Comparison of ENCODE assay signal across 12 cellular contexts in genomic region chr11:71539971-71540370, GRCh38. TPM values are rescaled to one million over a fixed set of nuclear protein-coding genes. Genes with fewer than 3 reads are reported as not detected.
DNase-seq lines count a peak whose midpoint lies in the region; ATAC-seq, FAIRE-seq and TF ChIP-seq lines count a peak whose summit lies in the region.
"Not testable (repeated sequence)": the region's sequence is repeated elsewhere in the genome, so short reads cannot be mapped to it uniquely, and the experiment has no call there.
"Had no signal": no experiment of that assay in that cellular context is flagged by ENCODE, and none has a peak within 500 bp of the region (broad histone marks: within the 10 kb centered on the region; RNA-seq: fewer than 3 reads in every experiment).

No MANE protein-coding gene starts in this region.

- POLR2A ChIA-PET in HepG2 (lab: Yijun Ruan, JAX) = not testable (repeated sequence)

- FAIRE-seq in GM12892 (lab: Jason Lieb, UNC) = peak; percentile 67
- peak; percentile 29 for FAIRE-seq in GM18507 (lab: Jason Lieb, UNC)
- FAIRE-seq in HepG2 (lab: Jason Lieb, UNC) = not testable (repeated sequence)

- intact Hi-C loops in HepG2 (cut with micrococcal nuclease; ENCODE audit: unreplicated experiment) = not testable (repeated sequence)

- not testable (repeated sequence) for H3K27ac Mint-ChIP-seq in activated T-helper 17 cell treated with anti-CD3 and anti-CD28 coated beads, Interleukin-2, amount 50 U/mL, for 72 hours

- H3K4me2 ChIP-seq in HepG2 (ENCODE audit: low read depth, low read length) = 0 out of 2 replicates have a peak overlapping the region, but pooled peaks have one; percentile 12

- peaks cover 18% of the 10 kb centered on the region for H3K4me1 Mint-ChIP-seq in activated T-helper 17 cell treated with anti-CD3 and anti-CD28 coated beads, Interleukin-2, amount 50 U/mL, for 72 hours

- not testable (repeated sequence) for TF ChIP-seq RAD21 in HepG2 (CRISPR knock-in tag; IDR thresholded peaks at IDR 0.05)

- in situ Hi-C loops in HepG2 (cut with HindIII; ENCODE audit: extremely low pct_ligation_motif_present, low pct_unique_long_range_greater_than_20kb) = not testable (repeated sequence)

- H4K20me1 ChIP-seq in HepG2 (ENCODE audit: insufficient read depth, low read length) = not testable (repeated sequence)

- H3K36me3 ChIP-seq in GM06990 (ENCODE audit: control insufficient read depth, insufficient read depth, low read length); HepG2 (replicated peaks in 1 of 2; ENCODE audit: control insufficient read depth in 1 of 2, insufficient read depth in 2 of 2, low read length in 2 of 2): not testable (repeated sequence)

- H3K4me3 Mint-ChIP-seq in activated T-helper 17 cell treated with anti-CD3 and anti-CD28 coated beads, Interleukin-2, amount 50 U/mL, for 72 hours = not testable (repeated sequence)

- peaks cover 43% of the 10 kb centered on the region for H3K27me3 Mint-ChIP-seq in activated T-helper 17 cell treated with anti-CD3 and anti-CD28 coated beads, Interleukin-2, amount 50 U/mL, for 72 hours

- TF ChIP-seq CTCF in GM06990 (IDR thresholded peaks at IDR 0.05; ENCODE audit: insufficient read depth, low read length, poor library complexity, severe bottlenecking); GM20000 (IDR thresholded peaks at IDR 0.05; ENCODE audit: extremely low read depth, missing control alignments); HepG2 (CRISPR knock-in tag; IDR thresholded peaks at IDR 0.05): not testable (repeated sequence)

- not testable (repeated sequence) for H3K9ac ChIP-seq in HepG2 (ENCODE audit: insufficient read depth, low read depth, low read length)

- peak; percentile 73 for DNase-seq in GM06990 (ENCODE audit: extremely low read depth, insufficient read length)
- not testable (repeated sequence) for DNase-seq in GM12892 (ENCODE audit: insufficient read length); HepG2 (ENCODE audit: low spot score)
- peak; percentile 25 for DNase-seq in GM18507 (ENCODE audit: extremely low spot score, insufficient read length, low read depth)
- DNase-seq in GM20000 (ENCODE audit: low spot score) = peak; percentile 46

- TF ChIP-seq POLR2A in GM12892 (IDR thresholded peaks at IDR 0.05; ENCODE audit: low read depth, low read length) = peak; percentile 46; the same call in 1 of the 2 replicates
- not testable (repeated sequence) for TF ChIP-seq POLR2A in HepG2 (IDR thresholded peaks at IDR 0.05; ENCODE audit: insufficient read depth in 1 of 2, low read depth in 2 of 2, low read length in 2 of 2)

- WGBS in HepG2 (ENCODE audit: low lambda C conversion rate) = 77% methylated on average over 11 of the region's 11 CpGs

- H3K4me3 ChIP-seq in GM06990 (replicated peaks; ENCODE audit: low read depth, low read length) = peak overlapping the region; percentile 37
- not testable (repeated sequence) for H3K4me3 ChIP-seq in HepG2 (replicated peaks in 1 of 3; ENCODE audit: insufficient read depth in 1 of 3, low read depth in 2 of 3, low read length in 3 of 3)

- not testable (repeated sequence) for H3K9me3 Mint-ChIP-seq in activated T-helper 17 cell treated with anti-CD3 and anti-CD28 coated beads, Interleukin-2, amount 50 U/mL, for 72 hours

- H3K27ac ChIP-seq in HepG2 (ENCODE audit: extremely low read length, insufficient read depth, low read length) = not testable (repeated sequence)

- not testable (repeated sequence) for TF ChIP-seq EP300 in HepG2 (IDR thresholded peaks at IDR 0.05; ENCODE audit: low read depth in 2 of 2, low read length in 2 of 2); HepG2 (CRISPR knock-in tag; IDR thresholded peaks at IDR 0.05; ENCODE audit: borderline replicate concordance)

- ATAC-seq in activated T-helper 17 cell treated with anti-CD3 and anti-CD28 coated beads, Interleukin-2, amount 50 U/mL, for 72 hours (replicated peaks) = peak; percentile 44
- not testable (repeated sequence) for ATAC-seq in HepG2

- BruUV-seq in HepG2 (replicated peaks; lab: Mats Ljungman, UMichigan) = not testable (repeated sequence)

- peaks cover 95% of the 10 kb centered on the region for H3K4me1 ChIP-seq in HepG2 (ENCODE audit: insufficient read depth, low read length)

- not testable (repeated sequence) for H2AFZ ChIP-seq in HepG2 (ENCODE audit: low read length)

- H3K36me3 Mint-ChIP-seq in activated T-helper 17 cell treated with anti-CD3 and anti-CD28 coated beads, Interleukin-2, amount 50 U/mL, for 72 hours (ENCODE audit: low read depth) = not testable (repeated sequence)

- not testable (repeated sequence) for H3K27me3 ChIP-seq in GM06990 (replicated peaks; ENCODE audit: control insufficient read depth, insufficient read depth, low read length); HepG2 (ENCODE audit: control insufficient read depth in 1 of 2, insufficient read depth in 2 of 2, low read length in 2 of 2)

- H3K9me3 ChIP-seq in HepG2 (ENCODE audit: low read length) = not testable (repeated sequence)

- CTCF ChIA-PET in HepG2 (lab: Yijun Ruan, JAX; ENCODE audit: low intra/inter-chr PET ratio, low total read pairs) = not testable (repeated sequence)

- H3K79me2 ChIP-seq in HepG2 (ENCODE audit: insufficient read depth, low read length) = not testable (repeated sequence)

RNA-seq across cellular contexts. Expression of gene KRTAP5-8, which starts 2.1 kb away (rescaled TPM):
- not detected for polyA plus RNA-seq in GM12892 (2012; ENCODE audit: missing spikeins)
- under 1 TPM in 1 of 2 donors, not detected in 1; 0.50 TPM for total RNA-seq in activated T-helper 17 cell treated with anti-CD3 and anti-CD28 coated beads, Interleukin-2, amount 50 U/mL, for 72 hours
- not detected in 2 replicates for total RNA-seq in HepG2 (2016; rRNA removed; fragmentation: Illumina TruSeq; extraction: Trizol)
- total RNA-seq in HepG2 (2016; cell fraction: cytosol; rRNA removed; fragmentation: Illumina TruSeq; extraction: Trizol; ENCODE audit: low read depth) = not detected in 2 replicates
- total RNA-seq in HepG2 (2016; cell fraction: insoluble cytoplasmic fraction; rRNA removed; fragmentation: Illumina TruSeq; extraction: Trizol) = not detected in 2 replicates
- not detected in 2 replicates for total RNA-seq in HepG2 (2016; cell fraction: membrane; rRNA removed; fragmentation: Illumina TruSeq; extraction: Trizol)
- not detected in 2 replicates for total RNA-seq in HepG2 (2016; cell fraction: nucleus; rRNA removed; fragmentation: Illumina TruSeq; extraction: Trizol)
- polyA plus RNA-seq in HepG2 (2011; rRNA removed) = 0.05 and 0.20 TPM in 2 replicates
- polyA plus RNA-seq in HepG2 (2011; cell fraction: cytosol; rRNA removed) = 0.09 and 0.17 TPM in 2 replicates
- 0.19 TPM in 1 of 2 replicates, not detected in the other for polyA plus RNA-seq in HepG2 (2011; cell fraction: nucleus; rRNA removed)
- polyA plus RNA-seq in HepG2 (2012) = 0.12 and 0.13 TPM in 2 replicates
- not detected in 2 replicates for polyA plus RNA-seq in HepG2 (2016; cell fraction: cytosol; fragmentation: Illumina TruSeq; extraction: Trizol; ENCODE audit: low read depth)
- not detected in 2 replicates for polyA plus RNA-seq in HepG2 (2016; cell fraction: insoluble cytoplasmic fraction; fragmentation: Illumina TruSeq; extraction: Trizol; ENCODE audit: low read depth)
- not detected in 2 replicates for polyA plus RNA-seq in HepG2 (2016; cell fraction: membrane; fragmentation: Illumina TruSeq; extraction: Trizol; ENCODE audit: low read depth)
- polyA plus RNA-seq in HepG2 (2016; cell fraction: nucleus; fragmentation: Illumina TruSeq; extraction: Trizol; ENCODE audit: insufficient read depth, low read depth) = not detected in 2 replicates
- 0.12 TPM in 2 replicates for polyA minus RNA-seq in HepG2 (2011; rRNA and poly(A)+ RNA removed; ENCODE audit: low replicate concordance)
- polyA minus RNA-seq in HepG2 (2011; cell fraction: cytosol; rRNA and poly(A)+ RNA removed) = not detected in 2 replicates
- not detected in 2 replicates for polyA minus RNA-seq in HepG2 (2011; cell fraction: nucleus; rRNA and poly(A)+ RNA removed)
- total RNA-seq: Caco-2; CD4-positive, alpha-beta T cell; H7; HFFc6 had no signal
- polyA plus RNA-seq: A549, BJ had no signal

RNA-seq across cellular contexts. Expression of gene KRTAP5-9, which starts 8.2 kb away (rescaled TPM):
- 0.32 TPM for polyA plus RNA-seq in GM12892 (2012; ENCODE audit: missing spikeins)
- total RNA-seq in activated T-helper 17 cell treated with anti-CD3 and anti-CD28 coated beads, Interleukin-2, amount 50 U/mL, for 72 hours = under 1 TPM in 1 of 2 donors, not detected in 1; 0.22 TPM
- total RNA-seq in HepG2 (2016; rRNA removed; fragmentation: Illumina TruSeq; extraction: Trizol) = 0.09 TPM in 1 of 2 replicates, not detected in the other
- total RNA-seq in HepG2 (2016; cell fraction: cytosol; rRNA removed; fragmentation: Illumina TruSeq; extraction: Trizol; ENCODE audit: low read depth) = not detected in 2 replicates
- total RNA-seq in HepG2 (2016; cell fraction: insoluble cytoplasmic fraction; rRNA removed; fragmentation: Illumina TruSeq; extraction: Trizol) = 0.09 TPM in 1 of 2 replicates, not detected in the other
- total RNA-seq in HepG2 (2016; cell fraction: membrane; rRNA removed; fragmentation: Illumina TruSeq; extraction: Trizol) = not detected in 2 replicates
- not detected in 2 replicates for total RNA-seq in HepG2 (2016; cell fraction: nucleus; rRNA removed; fragmentation: Illumina TruSeq; extraction: Trizol)
- polyA plus RNA-seq in HepG2 (2011; rRNA removed) = 0.42 TPM in 1 of 2 replicates, not detected in the other
- 0.21 and 0.24 TPM in 2 replicates for polyA plus RNA-seq in HepG2 (2011; cell fraction: cytosol; rRNA removed)
- 0.98 and 1.3 TPM in 2 replicates for polyA plus RNA-seq in HepG2 (2011; cell fraction: nucleus; rRNA removed)
- polyA plus RNA-seq in HepG2 (2012) = 0.28 and 1.2 TPM in 2 replicates
- not detected in 2 replicates for polyA plus RNA-seq in HepG2 (2016; cell fraction: cytosol; fragmentation: Illumina TruSeq; extraction: Trizol; ENCODE audit: low read depth)
- polyA plus RNA-seq in HepG2 (2016; cell fraction: insoluble cytoplasmic fraction; fragmentation: Illumina TruSeq; extraction: Trizol; ENCODE audit: low read depth) = not detected in 2 replicates
- not detected in 2 replicates for polyA plus RNA-seq in HepG2 (2016; cell fraction: membrane; fragmentation: Illumina TruSeq; extraction: Trizol; ENCODE audit: low read depth)
- polyA plus RNA-seq in HepG2 (2016; cell fraction: nucleus; fragmentation: Illumina TruSeq; extraction: Trizol; ENCODE audit: insufficient read depth, low read depth) = 0.57 TPM in 1 of 2 replicates, not detected in the other
- polyA minus RNA-seq in HepG2 (2011; rRNA and poly(A)+ RNA removed; ENCODE audit: low replicate concordance) = 0.12 TPM in 1 of 2 replicates, not detected in the other
- polyA minus RNA-seq in HepG2 (2011; cell fraction: cytosol; rRNA and poly(A)+ RNA removed) = not detected in 2 replicates
- polyA minus RNA-seq in HepG2 (2011; cell fraction: nucleus; rRNA and poly(A)+ RNA removed) = not detected in 2 replicates
- total RNA-seq: Caco-2, H7 had no signal
- polyA plus RNA-seq: A549 had no signal

RNA-seq across cellular contexts. Expression of gene KRTAP5-7, which starts 12.9 kb away (rescaled TPM):
- 0.19 TPM for polyA plus RNA-seq in GM12892 (2012; ENCODE audit: missing spikeins)
- under 1 TPM in 1 of 2 donors, not detected in 1; 0.17 TPM for total RNA-seq in activated T-helper 17 cell treated with anti-CD3 and anti-CD28 coated beads, Interleukin-2, amount 50 U/mL, for 72 hours
- total RNA-seq in HepG2 (2016; rRNA removed; fragmentation: Illumina TruSeq; extraction: Trizol) = not detected in 2 replicates
- total RNA-seq in HepG2 (2016; cell fraction: cytosol; rRNA removed; fragmentation: Illumina TruSeq; extraction: Trizol; ENCODE audit: low read depth) = not detected in 2 replicates
- not detected in 2 replicates for total RNA-seq in HepG2 (2016; cell fraction: insoluble cytoplasmic fraction; rRNA removed; fragmentation: Illumina TruSeq; extraction: Trizol)
- total RNA-seq in HepG2 (2016; cell fraction: membrane; rRNA removed; fragmentation: Illumina TruSeq; extraction: Trizol) = not detected in 2 replicates
- not detected in 2 replicates for total RNA-seq in HepG2 (2016; cell fraction: nucleus; rRNA removed; fragmentation: Illumina TruSeq; extraction: Trizol)
- polyA plus RNA-seq in HepG2 (2011; rRNA removed) = 0.54 and 0.91 TPM in 2 replicates
- polyA plus RNA-seq in HepG2 (2011; cell fraction: cytosol; rRNA removed) = 0.38 and 0.96 TPM in 2 replicates
- polyA plus RNA-seq in HepG2 (2011; cell fraction: nucleus; rRNA removed) = 2.2 and 3.3 TPM in 2 replicates
- polyA plus RNA-seq in HepG2 (2012) = 1.0 and 6.0 TPM in 2 replicates
- polyA plus RNA-seq in HepG2 (2016; cell fraction: cytosol; fragmentation: Illumina TruSeq; extraction: Trizol; ENCODE audit: low read depth) = not detected in 2 replicates
- polyA plus RNA-seq in HepG2 (2016; cell fraction: insoluble cytoplasmic fraction; fragmentation: Illumina TruSeq; extraction: Trizol; ENCODE audit: low read depth) = not detected in 2 replicates
- not detected in 2 replicates for polyA plus RNA-seq in HepG2 (2016; cell fraction: membrane; fragmentation: Illumina TruSeq; extraction: Trizol; ENCODE audit: low read depth)
- polyA plus RNA-seq in HepG2 (2016; cell fraction: nucleus; fragmentation: Illumina TruSeq; extraction: Trizol; ENCODE audit: insufficient read depth, low read depth) = not detected in 2 replicates
- 0.60 TPM in 1 of 2 replicates, not detected in the other for polyA minus RNA-seq in HepG2 (2011; rRNA and poly(A)+ RNA removed; ENCODE audit: low replicate concordance)
- polyA minus RNA-seq in HepG2 (2011; cell fraction: cytosol; rRNA and poly(A)+ RNA removed) = not detected in 2 replicates
- polyA minus RNA-seq in HepG2 (2011; cell fraction: nucleus; rRNA and poly(A)+ RNA removed) = 1.1 TPM in 1 of 2 replicates, not detected in the other
- total RNA-seq: Caco-2; CD4-positive, alpha-beta T cell; H7; HFFc6 had no signal
- polyA plus RNA-seq: A549, BJ had no signal

RNA-seq across cellular contexts. Expression of gene KRTAP5-10, which starts 25.4 kb away (rescaled TPM):
- not detected for polyA plus RNA-seq in GM12892 (2012; ENCODE audit: missing spikeins)
- not detected for total RNA-seq in activated T-helper 17 cell treated with anti-CD3 and anti-CD28 coated beads, Interleukin-2, amount 50 U/mL, for 72 hours
- not detected in 2 replicates for total RNA-seq in HepG2 (2016; rRNA removed; fragmentation: Illumina TruSeq; extraction: Trizol)
- not detected in 2 replicates for total RNA-seq in HepG2 (2016; cell fraction: cytosol; rRNA removed; fragmentation: Illumina TruSeq; extraction: Trizol; ENCODE audit: low read depth)
- not detected in 2 replicates for total RNA-seq in HepG2 (2016; cell fraction: insoluble cytoplasmic fraction; rRNA removed; fragmentation: Illumina TruSeq; extraction: Trizol)
- total RNA-seq in HepG2 (2016; cell fraction: membrane; rRNA removed; fragmentation: Illumina TruSeq; extraction: Trizol) = not detected in 2 replicates
- total RNA-seq in HepG2 (2016; cell fraction: nucleus; rRNA removed; fragmentation: Illumina TruSeq; extraction: Trizol) = not detected in 2 replicates
- 0.13 TPM in 1 of 2 replicates, not detected in the other for polyA plus RNA-seq in HepG2 (2011; rRNA removed)
- 0.04 TPM in 1 of 2 replicates, not detected in the other for polyA plus RNA-seq in HepG2 (2011; cell fraction: cytosol; rRNA removed)
- 0.71 and 0.93 TPM in 2 replicates for polyA plus RNA-seq in HepG2 (2011; cell fraction: nucleus; rRNA removed)
- polyA plus RNA-seq in HepG2 (2012) = 0.79 and 1.0 TPM in 2 replicates
- not detected in 2 replicates for polyA plus RNA-seq in HepG2 (2016; cell fraction: cytosol; fragmentation: Illumina TruSeq; extraction: Trizol; ENCODE audit: low read depth)
- polyA plus RNA-seq in HepG2 (2016; cell fraction: insoluble cytoplasmic fraction; fragmentation: Illumina TruSeq; extraction: Trizol; ENCODE audit: low read depth) = not detected in 2 replicates
- not detected in 2 replicates for polyA plus RNA-seq in HepG2 (2016; cell fraction: membrane; fragmentation: Illumina TruSeq; extraction: Trizol; ENCODE audit: low read depth)
- polyA plus RNA-seq in HepG2 (2016; cell fraction: nucleus; fragmentation: Illumina TruSeq; extraction: Trizol; ENCODE audit: insufficient read depth, low read depth) = not detected in 2 replicates
- polyA minus RNA-seq in HepG2 (2011; rRNA and poly(A)+ RNA removed; ENCODE audit: low replicate concordance) = not detected in 2 replicates
- not detected in 2 replicates for polyA minus RNA-seq in HepG2 (2011; cell fraction: cytosol; rRNA and poly(A)+ RNA removed)
- not detected in 2 replicates for polyA minus RNA-seq in HepG2 (2011; cell fraction: nucleus; rRNA and poly(A)+ RNA removed)
- total RNA-seq: Caco-2; CD4-positive, alpha-beta T cell; HFFc6 had no signal
- polyA plus RNA-seq: A549 had no signal

RNA-seq across cellular contexts. Expression of gene KRTAP5-11, which starts 42.7 kb away (rescaled TPM):
- polyA plus RNA-seq in GM12892 (2012; ENCODE audit: missing spikeins) = not detected
- total RNA-seq in activated T-helper 17 cell treated with anti-CD3 and anti-CD28 coated beads, Interleukin-2, amount 50 U/mL, for 72 hours = not detected
- not detected in 2 replicates for total RNA-seq in HepG2 (2016; rRNA removed; fragmentation: Illumina TruSeq; extraction: Trizol)
- not detected in 2 replicates for total RNA-seq in HepG2 (2016; cell fraction: cytosol; rRNA removed; fragmentation: Illumina TruSeq; extraction: Trizol; ENCODE audit: low read depth)
- total RNA-seq in HepG2 (2016; cell fraction: insoluble cytoplasmic fraction; rRNA removed; fragmentation: Illumina TruSeq; extraction: Trizol) = not detected in 2 replicates
- total RNA-seq in HepG2 (2016; cell fraction: membrane; rRNA removed; fragmentation: Illumina TruSeq; extraction: Trizol) = not detected in 2 replicates
- not detected in 2 replicates for total RNA-seq in HepG2 (2016; cell fraction: nucleus; rRNA removed; fragmentation: Illumina TruSeq; extraction: Trizol)
- not detected in 2 replicates for polyA plus RNA-seq in HepG2 (2011; rRNA removed)
- not detected in 2 replicates for polyA plus RNA-seq in HepG2 (2011; cell fraction: cytosol; rRNA removed)
- not detected in 2 replicates for polyA plus RNA-seq in HepG2 (2011; cell fraction: nucleus; rRNA removed)
- 0.27 TPM in 1 of 2 replicates, not detected in the other for polyA plus RNA-seq in HepG2 (2012)
- polyA plus RNA-seq in HepG2 (2016; cell fraction: cytosol; fragmentation: Illumina TruSeq; extraction: Trizol; ENCODE audit: low read depth) = not detected in 2 replicates
- not detected in 2 replicates for polyA plus RNA-seq in HepG2 (2016; cell fraction: insoluble cytoplasmic fraction; fragmentation: Illumina TruSeq; extraction: Trizol; ENCODE audit: low read depth)
- not detected in 2 replicates for polyA plus RNA-seq in HepG2 (2016; cell fraction: membrane; fragmentation: Illumina TruSeq; extraction: Trizol; ENCODE audit: low read depth)
- not detected in 2 replicates for polyA plus RNA-seq in HepG2 (2016; cell fraction: nucleus; fragmentation: Illumina TruSeq; extraction: Trizol; ENCODE audit: insufficient read depth, low read depth)
- not detected in 2 replicates for polyA minus RNA-seq in HepG2 (2011; rRNA and poly(A)+ RNA removed; ENCODE audit: low replicate concordance)
- polyA minus RNA-seq in HepG2 (2011; cell fraction: cytosol; rRNA and poly(A)+ RNA removed) = not detected in 2 replicates
- polyA minus RNA-seq in HepG2 (2011; cell fraction: nucleus; rRNA and poly(A)+ RNA removed) = not detected in 2 replicates
- total RNA-seq: Caco-2; CD4-positive, alpha-beta T cell; H7; HFFc6 had no signal
- polyA plus RNA-seq: A549, BJ had no signal
